In genomic region chr10:99659031-99659867, GRCh38 we compare ENCODE assay signal across 1 cellular context.
TF ChIP-seq lines count a peak whose summit lies in the region.

ENTPD7 (plus strand) TSS chr10:99659509; CDS start chr10:99659957, 448 bp downstream.

TF ChIP-seq in HepG2, 621 proteins besides CTCF, POLR2A, EP300 and RAD21 (continued from another document and continues in another):
- TF ChIP-seq ELK4 (CRISPR knock-in tag; IDR thresholded peaks at IDR 0.05; ENCODE audit: borderline replicate concordance) (no peak), ZNF343 (CRISPR knock-in tag; IDR thresholded peaks at IDR 0.05) (no peak; the same call in 1 of the 2 replicates), ZMAT3 (CRISPR knock-in tag; conservative IDR thresholded peaks at IDR 0.05) (peak; percentile 78; the same call in 1 of the 2 replicates), ARHGAP35 (CRISPR knock-in tag; IDR thresholded peaks at IDR 0.05; ENCODE audit: borderline replicate concordance) (peak; percentile 57; the same call in 1 of the 2 replicates), GFI1 (CRISPR knock-in tag; IDR thresholded peaks at IDR 0.05; ENCODE audit: borderline replicate concordance) (no peak), ZNF576 (CRISPR knock-in tag; IDR thresholded peaks at IDR 0.05) (no peak), MLX (CRISPR knock-in tag; IDR thresholded peaks at IDR 0.05) (no peak), GTF3A (CRISPR knock-in tag; conservative IDR thresholded peaks at IDR 0.05) (no peak; the same call in 1 of the 2 replicates), ATF4 (CRISPR knock-in tag; IDR thresholded peaks at IDR 0.05) (no peak), SP1 (IDR thresholded peaks at IDR 0.05) (no peak), SP1 (CRISPR knock-in tag; IDR thresholded peaks at IDR 0.05) (peak; percentile 61; the same call in 1 of the 2 replicates), NR2F2 (IDR thresholded peaks at IDR 0.05; ENCODE audit: borderline replicate concordance, low read depth) (no peak; the same call in 1 of the 2 replicates), FOXJ3 (CRISPR knock-in tag; IDR thresholded peaks at IDR 0.05; ENCODE audit: borderline replicate concordance) (no peak), ZXDC (CRISPR knock-in tag; IDR thresholded peaks at IDR 0.05) (no peak), GLMP (CRISPR knock-in tag; IDR thresholded peaks at IDR 0.05; ENCODE audit: borderline replicate concordance) (no peak), SMAD3 (CRISPR knock-in tag; IDR thresholded peaks at IDR 0.05) (no peak), ARNT2 (CRISPR knock-in tag; IDR thresholded peaks at IDR 0.05; ENCODE audit: low read depth) (peak; percentile 12; the same call in 1 of the 2 replicates), ATF7 (IDR thresholded peaks at IDR 0.05) (no peak), ATF7 (CRISPR knock-in tag; IDR thresholded peaks at IDR 0.05) (no peak; the same call in 1 of the 2 replicates), JDP2 (CRISPR knock-in tag; IDR thresholded peaks at IDR 0.05; ENCODE audit: borderline replicate concordance) (no peak), ZNF644 (CRISPR knock-in tag; IDR thresholded peaks at IDR 0.05; ENCODE audit: low read depth) (no peak), JUND (CRISPR knock-in tag; IDR thresholded peaks at IDR 0.05) (no peak), ZZZ3 (CRISPR knock-in tag; IDR thresholded peaks at IDR 0.05; ENCODE audit: borderline replicate concordance) (peak; percentile 56; the same call in 1 of the 2 replicates), ATRX (CRISPR knock-in tag; IDR thresholded peaks at IDR 0.05; ENCODE audit: borderline replicate concordance) (no peak), ZNF138 (CRISPR knock-in tag; IDR thresholded peaks at IDR 0.05; ENCODE audit: low read depth) (no peak), NFIC (IDR thresholded peaks at IDR 0.05; ENCODE audit: low read length) (no peak), NFKB2 (CRISPR knock-in tag; IDR thresholded peaks at IDR 0.05; ENCODE audit: borderline replicate concordance) (peak; percentile 34; the same call in 1 of the 2 replicates), POGK (CRISPR knock-in tag; conservative IDR thresholded peaks at IDR 0.05) (no peak; the same call in 1 of the 2 replicates), NKX3-1 (CRISPR knock-in tag; IDR thresholded peaks at IDR 0.05) (no peak), ZNF234 (CRISPR knock-in tag; conservative IDR thresholded peaks at IDR 0.05) (no peak), TRAFD1 (CRISPR knock-in tag; IDR thresholded peaks at IDR 0.05; ENCODE audit: borderline replicate concordance) (0 out of 2 replicates have a peak, but pooled peaks have one; percentile 65), ZNF615 (CRISPR knock-in tag; IDR thresholded peaks at IDR 0.05; ENCODE audit: borderline replicate concordance) (no peak), SRSF4 (IDR thresholded peaks at IDR 0.05; ENCODE audit: low read depth, low read length, poor library complexity, severe bottlenecking) (no peak), KLF11 (CRISPR knock-in tag; IDR thresholded peaks at IDR 0.05) (no peak), ZNF124 (CRISPR knock-in tag; IDR thresholded peaks at IDR 0.05) (peak; percentile 49; the same call in 1 of the 2 replicates), ZBTB39 (CRISPR knock-in tag; IDR thresholded peaks at IDR 0.05) (no peak), SMYD3 (CRISPR knock-in tag; IDR thresholded peaks at IDR 0.05) (no peak), POLR2AphosphoS5 (IDR thresholded peaks at IDR 0.05; ENCODE audit: low read depth, low read length) (peak; percentile 78; the same call in 1 of the 2 replicates), ETV6 (CRISPR knock-in tag; conservative IDR thresholded peaks at IDR 0.05) (no peak; the same call in 1 of the 2 replicates), ARID2 (CRISPR knock-in tag; IDR thresholded peaks at IDR 0.05; ENCODE audit: borderline replicate concordance) (peak; percentile 78; the same call in 1 of the 2 replicates), ZNF160 (CRISPR knock-in tag; IDR thresholded peaks at IDR 0.05) (no peak), TSC22D2 (CRISPR knock-in tag; IDR thresholded peaks at IDR 0.05; ENCODE audit: borderline replicate concordance) (no peak)
